24 cellular contexts compared by ENCODE assay signal in the genomic region with DNA sequence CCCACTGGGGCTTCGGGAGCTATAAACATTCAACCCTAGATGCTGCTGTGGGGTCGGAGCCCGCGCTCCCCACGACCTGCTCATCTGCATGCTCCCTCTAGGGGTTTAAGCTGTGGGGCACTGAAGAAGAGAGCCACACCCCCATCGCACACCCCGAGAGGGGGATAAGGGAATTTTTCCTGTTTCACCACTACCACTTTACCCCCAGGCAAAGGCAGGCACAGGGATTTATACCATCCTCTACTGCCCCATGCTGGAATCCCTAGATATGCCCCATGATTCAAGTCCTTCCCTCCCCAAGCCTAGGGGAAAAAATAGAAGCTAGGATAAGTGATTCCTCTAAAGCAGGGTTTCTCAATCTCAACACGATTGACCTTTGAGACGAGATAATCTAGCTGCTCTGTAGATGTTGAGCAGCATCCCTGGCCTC. TPM values are rescaled to one million over a fixed set of nuclear protein-coding genes. Genes with fewer than 3 reads are reported as not detected.
DNase-seq lines count a peak whose midpoint lies in the region; ATAC-seq and TF ChIP-seq lines count a peak whose summit lies in the region.
"Had no signal": no experiment of that assay in that cellular context is flagged by ENCODE, and none has a peak within 500 bp of the region (broad histone marks: within the 10 kb centered on the region; RNA-seq: fewer than 3 reads in every experiment).

No MANE protein-coding gene starts in this region.

- H3K36me3 ChIP-seq in right atrium auricular region (no peaks in the 10 kb centered on the region), upper lobe of left lung (no peaks in the 10 kb centered on the region)
- H3K36me3 ChIP-seq: MG63 had no signal

- H3K4me1 ChIP-seq in right atrium auricular region (no peaks in the 10 kb centered on the region), upper lobe of left lung (no peaks in the 10 kb centered on the region)

- ATAC-seq in Right ventricle myocardium superior (ENCODE audit: poor library complexity), result peak; percentile 77
- ATAC-seq in upper lobe of left lung (ENCODE audit: low FRiP score in 2 of 2), result peak; percentile 26 to 31
- no peak for ATAC-seq in GM18907 (IDR thresholded peaks at IDR 0.05; ENCODE audit: unreplicated experiment)
- ATAC-seq: SK-N-SH treated with all-trans-retinoic acid at 6 μM for 48 hours had no signal

- no peak overlapping the region for H3K27ac ChIP-seq in right atrium auricular region
- no peak overlapping the region for H3K27ac ChIP-seq in upper lobe of left lung

- DNase-seq in Right ventricle myocardium superior (no peak), right atrium auricular region (ENCODE audit: low spot score) (no peak), epithelial cell of proximal tubule (ENCODE audit: low read depth) (no peak), iPS DF 19.7 (ENCODE audit: low read depth, low spot score) (peak; percentile 33), upper lobe of left lung (peak in 1 of 2 donors; percentile 22), NCI-H1417 treated with DMSO at 0.1 percent for 48 hours (lab: John Stamatoyannopoulos, UW) (no peak), NCI-H446 (lab: John Stamatoyannopoulos, UW) (no peak)
- DNase-seq: 8988T; CD4-positive, CD25-positive, alpha-beta regulatory T cell; COR-L47; DMS 273 treated with DMSO at 0.1 percent for 48 hours; DND-41; Kasumi-1; MG63; NCI-H1092; NCI-H2081; NCI-H510A; NCI-H748 treated with DMSO at 0.1 percent for 48 hours; NK-92 treated with Interleukin-12 subunit alpha and Interleukin-12 subunit beta, amount 100 ng/mL, for 24 hours; OCI-M1; SHP77 treated with DMSO at 0.1 percent for 48 hours had no signal

- H3K9me3 ChIP-seq in right atrium auricular region, result no peaks in the 10 kb centered on the region
- no peaks in the 10 kb centered on the region for H3K9me3 ChIP-seq in upper lobe of left lung
- H3K9me3 ChIP-seq: MG63 had no signal

- no peak overlapping the region for H3K4me3 ChIP-seq in right atrium auricular region
- no peak overlapping the region for H3K4me3 ChIP-seq in epithelial cell of proximal tubule (ENCODE audit: low read depth, low read length)
- no peak overlapping the region for H3K4me3 ChIP-seq in upper lobe of left lung
- H3K4me3 ChIP-seq: MG63 had no signal

- 68 to 88% methylated on average over 8 to 9 of the region's 9 CpGs for WGBS in upper lobe of left lung, 2 donors

- no peak for TF ChIP-seq POLR2A in upper lobe of left lung (IDR thresholded peaks at IDR 0.05)

- peak in 1 of 2 donors; percentile 44 for TF ChIP-seq CTCF in right atrium auricular region (IDR thresholded peaks at IDR 0.05)
- peak; percentile 5 for TF ChIP-seq CTCF in epithelial cell of proximal tubule (conservative IDR thresholded peaks at IDR 0.05; ENCODE audit: low read depth, low read length)
- TF ChIP-seq CTCF in upper lobe of left lung (IDR thresholded peaks at IDR 0.05), result no peak

- intact Hi-C loops in Right ventricle myocardium superior (cut with DNase I), result no loop called here

- H3K27me3 ChIP-seq in right atrium auricular region (no peaks in the 10 kb centered on the region), upper lobe of left lung (no peaks in the 10 kb centered on the region)
- H3K27me3 ChIP-seq: MG63 had no signal

- TF ChIP-seq EP300 in upper lobe of left lung (IDR thresholded peaks at IDR 0.05), result no peak

RNA-seq across cellular contexts. Expression of a gene that starts 59.9 kb away (rescaled TPM):
- not detected for total RNA-seq in Right ventricle myocardium superior
- not detected for total RNA-seq in right atrium auricular region
- total RNA-seq in epithelial cell of proximal tubule, result not detected in 2 replicates
- 10 to 100 TPM in 2 of 6 donors, 1 to 10 TPM in 1, under 1 TPM in 2, not detected in 1; 0.76 to 12.5 (median 2.3) TPM for total RNA-seq in upper lobe of left lung
- total RNA-seq: B cell; CD4-positive, CD25-positive, alpha-beta regulatory T cell had no signal
